28 cellular contexts compared by ENCODE assay signal in the genomic region with DNA sequence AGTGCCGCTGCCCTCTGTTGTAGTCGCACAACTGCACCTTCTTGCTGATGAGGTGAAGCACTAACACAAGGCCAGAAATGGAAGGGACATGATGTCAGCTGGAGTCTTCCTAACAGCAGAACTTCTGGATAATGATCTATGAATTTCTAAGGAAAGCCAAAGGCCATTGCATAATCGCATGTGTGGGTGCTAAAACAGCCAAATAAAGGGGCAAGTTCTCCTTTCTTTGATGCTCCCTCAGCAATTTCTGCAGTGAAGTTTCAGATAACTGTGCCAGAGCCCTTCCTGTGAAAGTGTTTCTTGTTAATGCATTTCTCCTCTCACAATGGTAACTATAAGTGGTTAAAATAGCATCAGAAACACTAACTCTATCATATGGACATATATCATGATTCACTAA. TPM values are rescaled to one million over a fixed set of nuclear protein-coding genes. Genes with fewer than 3 reads are reported as not detected.
"Had no signal": no experiment of that assay in that cellular context is flagged by ENCODE, and none has a peak within 500 bp of the region (broad histone marks: within the 10 kb centered on the region; RNA-seq: fewer than 3 reads in every experiment).

No MANE protein-coding gene starts in this region.

- H3K4me1 Mint-ChIP-seq: activated CD4-positive, alpha-beta T cell treated with anti-CD3 and anti-CD28 coated beads, Interleukin-2, amount 10 ng/mL, durations not matched to agents 24 days and 14 days had no signal

- H3K4me3 Mint-ChIP-seq: activated CD4-positive, alpha-beta T cell treated with anti-CD3 and anti-CD28 coated beads, Interleukin-2, amount 10 ng/mL, durations not matched to agents 24 days and 14 days; activated naive CD4-positive, alpha-beta T cell treated with anti-CD3 and anti-CD28 coated beads, Interleukin-2, amount 50 U/mL, for 24 hours; naive thymus-derived CD4-positive, alpha-beta T cell; neural progenitor cell; stimulated activated naive CD8-positive, alpha-beta T cell treated with anti-CD3 and anti-CD28 coated beads, Interleukin-15, Interleukin-2, amounts not matched to agents 100 ng/mL and 50 ng/mL, for 24 hours; T-helper 2 cell treated with Interferon-gamma antibody and Interleukin-4, amounts not matched to agents 5 μg/mL and 100 μg/mL, for 36 hours had no signal

- H3K9me3 ChIP-seq: adrenal gland, breast epithelium, heart left ventricle, prostate gland, right lobe of liver, tibial nerve, vagina had no signal

- H3K27me3 ChIP-seq: adrenal gland, breast epithelium, heart left ventricle, right lobe of liver, tibial nerve, vagina had no signal

- H3K4me1 ChIP-seq: adrenal gland, breast epithelium, neural progenitor cell, prostate gland, right lobe of liver, vagina had no signal

- H3K4me3 ChIP-seq: adrenal gland, breast epithelium, coronary artery, heart left ventricle, neural progenitor cell, prostate gland, right lobe of liver, tibial nerve, vagina had no signal

- H3K27ac Mint-ChIP-seq: activated CD4-positive, alpha-beta T cell treated with anti-CD3 and anti-CD28 coated beads, Interleukin-2, amount 10 ng/mL, durations not matched to agents 24 days and 14 days; activated naive CD4-positive, alpha-beta T cell treated with anti-CD3 and anti-CD28 coated beads, Interleukin-2, amount 50 U/mL, for 24 hours; naive thymus-derived CD4-positive, alpha-beta T cell; neural progenitor cell; stimulated activated naive CD8-positive, alpha-beta T cell treated with anti-CD3 and anti-CD28 coated beads, Interleukin-15, Interleukin-2, amounts not matched to agents 100 ng/mL and 50 ng/mL, for 24 hours; T-helper 2 cell treated with Interferon-gamma antibody and Interleukin-4, amounts not matched to agents 5 μg/mL and 100 μg/mL, for 36 hours had no signal

- FAIRE-seq: astrocyte, endometrium, frontal cortex, kidney, small intestine had no signal

- H3K9me3 Mint-ChIP-seq: activated CD4-positive, alpha-beta T cell treated with anti-CD3 and anti-CD28 coated beads, Interleukin-2, amount 10 ng/mL, durations not matched to agents 24 days and 14 days; activated naive CD4-positive, alpha-beta T cell treated with anti-CD3 and anti-CD28 coated beads, Interleukin-2, amount 50 U/mL, for 24 hours; stimulated activated naive CD8-positive, alpha-beta T cell treated with anti-CD3 and anti-CD28 coated beads, Interleukin-15, Interleukin-2, amounts not matched to agents 100 ng/mL and 50 ng/mL, for 24 hours; T-helper 2 cell treated with Interferon-gamma antibody and Interleukin-4, amounts not matched to agents 5 μg/mL and 100 μg/mL, for 36 hours had no signal

- ATAC-seq: left lobe of liver; naive thymus-derived CD4-positive, alpha-beta T cell had no signal

- DNase-seq: activated CD4-positive, CD25-positive, alpha-beta regulatory T cell; activated CD8-positive, alpha-beta memory T cell treated with anti-CD3 and anti-CD28 coated beads, Interleukin-2, amount 50 U/mL, for 48 hours; activated effector memory CD4-positive, alpha-beta T cell treated with anti-CD3 and anti-CD28 coated beads, Interleukin-2, amount 50 U/mL, for 16 hours; activated T-cell treated with anti-CD3 and anti-CD28 coated beads, Interleukin-2, amount 50 U/mL, for 48 hours; adrenal gland; erythroblast; heart left ventricle; kidney; mesenchymal stem cell; naive thymus-derived CD4-positive, alpha-beta T cell; right lobe of liver; small intestine; stimulated activated CD4-positive, alpha-beta T cell treated with anti-CD3 and anti-CD28 coated beads, Interleukin-15, amount 100 ng/mL, for 24 hours; stimulated activated CD4-positive, alpha-beta T cell treated with anti-CD3 and anti-CD28 coated beads, Interleukin-2, amount 100 ng/mL, for 48 hours had no signal

- H3K36me3 ChIP-seq: adrenal gland, breast epithelium, heart left ventricle, neural progenitor cell, prostate gland, right lobe of liver, tibial nerve, vagina had no signal

- H3K36me3 Mint-ChIP-seq: activated naive CD4-positive, alpha-beta T cell treated with anti-CD3 and anti-CD28 coated beads, Interleukin-2, amount 50 U/mL, for 24 hours; naive thymus-derived CD4-positive, alpha-beta T cell; neural progenitor cell had no signal

- H3K27ac ChIP-seq: adrenal gland, breast epithelium, coronary artery, neural progenitor cell, prostate gland, right lobe of liver, tibial nerve, vagina had no signal

RNA-seq across cellular contexts. Expression of a gene that starts 8.0 kb away (rescaled TPM):
- total RNA-seq: activated CD4-positive, alpha-beta T cell treated with anti-CD3 and anti-CD28 coated beads, Interleukin-2, amount 10 ng/mL, durations not matched to agents 24 days and 14 days had no signal
